In the genomic region with DNA sequence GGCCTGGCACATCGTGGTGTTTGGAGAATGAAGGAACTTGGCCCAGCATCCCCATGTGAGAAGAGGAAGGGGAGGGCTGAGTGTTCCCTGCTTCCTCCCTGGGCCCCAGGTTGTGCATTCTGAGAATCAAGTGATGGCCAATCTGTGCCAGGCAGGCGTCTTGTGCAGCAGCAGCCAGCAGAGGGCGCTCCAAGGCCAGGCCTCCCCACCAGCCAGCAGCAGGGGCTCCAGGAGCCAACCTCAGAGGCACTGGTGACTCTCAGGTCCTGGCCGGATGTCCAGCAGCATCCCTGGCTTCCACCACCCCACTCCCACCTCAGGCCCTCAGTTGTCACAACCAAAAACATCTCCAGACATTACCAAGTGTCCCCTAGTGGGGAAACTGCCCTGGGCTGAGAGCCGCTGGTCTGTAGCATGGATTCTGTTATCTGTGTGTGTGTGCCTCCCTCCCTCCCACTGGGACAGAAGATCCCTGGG, we compare ENCODE assay signal across 1 cellular context.
A peak's percentile ranks its signal among the peaks of the same experiment; 100 is the strongest.
TF ChIP-seq lines count a peak whose summit lies in the region.

No MANE protein-coding gene starts in this region.

TF ChIP-seq in HepG2, 621 proteins besides CTCF, POLR2A, EP300 and RAD21 (continued from another document and continues in another):
- TF ChIP-seq, protein P1, sequence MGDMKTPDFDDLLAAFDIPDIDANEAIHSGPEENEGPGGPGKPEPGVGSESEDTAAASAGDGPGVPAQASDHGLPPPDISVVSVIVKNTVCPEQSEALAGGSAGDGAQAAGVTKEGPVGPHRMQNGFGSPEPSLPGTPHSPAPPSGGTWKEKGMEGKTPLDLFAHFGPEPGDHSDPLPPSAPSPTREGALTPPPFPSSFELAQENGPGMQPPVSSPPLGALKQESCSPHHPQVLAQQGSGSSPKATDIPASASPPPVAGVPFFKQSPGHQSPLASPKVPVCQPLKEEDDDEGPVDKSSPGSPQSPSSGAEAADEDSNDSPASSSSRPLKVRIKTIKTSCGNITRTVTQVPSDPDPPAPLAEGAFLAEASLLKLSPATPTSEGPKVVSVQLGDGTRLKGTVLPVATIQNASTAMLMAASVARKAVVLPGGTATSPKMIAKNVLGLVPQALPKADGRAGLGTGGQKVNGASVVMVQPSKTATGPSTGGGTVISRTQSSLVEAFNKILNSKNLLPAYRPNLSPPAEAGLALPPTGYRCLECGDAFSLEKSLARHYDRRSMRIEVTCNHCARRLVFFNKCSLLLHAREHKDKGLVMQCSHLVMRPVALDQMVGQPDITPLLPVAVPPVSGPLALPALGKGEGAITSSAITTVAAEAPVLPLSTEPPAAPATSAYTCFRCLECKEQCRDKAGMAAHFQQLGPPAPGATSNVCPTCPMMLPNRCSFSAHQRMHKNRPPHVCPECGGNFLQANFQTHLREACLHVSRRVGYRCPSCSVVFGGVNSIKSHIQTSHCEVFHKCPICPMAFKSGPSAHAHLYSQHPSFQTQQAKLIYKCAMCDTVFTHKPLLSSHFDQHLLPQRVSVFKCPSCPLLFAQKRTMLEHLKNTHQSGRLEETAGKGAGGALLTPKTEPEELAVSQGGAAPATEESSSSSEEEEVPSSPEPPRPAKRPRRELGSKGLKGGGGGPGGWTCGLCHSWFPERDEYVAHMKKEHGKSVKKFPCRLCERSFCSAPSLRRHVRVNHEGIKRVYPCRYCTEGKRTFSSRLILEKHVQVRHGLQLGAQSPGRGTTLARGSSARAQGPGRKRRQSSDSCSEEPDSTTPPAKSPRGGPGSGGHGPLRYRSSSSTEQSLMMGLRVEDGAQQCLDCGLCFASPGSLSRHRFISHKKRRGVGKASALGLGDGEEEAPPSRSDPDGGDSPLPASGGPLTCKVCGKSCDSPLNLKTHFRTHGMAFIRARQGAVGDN (CRISPR knock-in tag; IDR thresholded peaks at IDR 0.05), result peak; percentile 46
- TF ChIP-seq ZNF773 (CRISPR knock-in tag; IDR thresholded peaks at IDR 0.05; ENCODE audit: borderline replicate concordance), result 0 out of 2 replicates have a peak, but pooled peaks have one; percentile 38
- TF ChIP-seq, protein P2, sequence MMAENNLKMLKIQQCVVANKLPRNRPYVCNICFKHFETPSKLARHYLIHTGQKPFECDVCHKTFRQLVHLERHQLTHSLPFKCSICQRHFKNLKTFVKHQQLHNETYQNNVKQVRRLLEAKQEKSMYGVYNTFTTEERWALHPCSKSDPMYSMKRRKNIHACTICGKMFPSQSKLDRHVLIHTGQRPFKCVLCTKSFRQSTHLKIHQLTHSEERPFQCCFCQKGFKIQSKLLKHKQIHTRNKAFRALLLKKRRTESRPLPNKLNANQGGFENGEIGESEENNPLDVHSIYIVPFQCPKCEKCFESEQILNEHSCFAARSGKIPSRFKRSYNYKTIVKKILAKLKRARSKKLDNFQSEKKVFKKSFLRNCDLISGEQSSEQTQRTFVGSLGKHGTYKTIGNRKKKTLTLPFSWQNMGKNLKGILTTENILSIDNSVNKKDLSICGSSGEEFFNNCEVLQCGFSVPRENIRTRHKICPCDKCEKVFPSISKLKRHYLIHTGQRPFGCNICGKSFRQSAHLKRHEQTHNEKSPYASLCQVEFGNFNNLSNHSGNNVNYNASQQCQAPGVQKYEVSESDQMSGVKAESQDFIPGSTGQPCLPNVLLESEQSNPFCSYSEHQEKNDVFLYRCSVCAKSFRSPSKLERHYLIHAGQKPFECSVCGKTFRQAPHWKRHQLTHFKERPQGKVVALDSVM (CRISPR knock-in tag; IDR thresholded peaks at IDR 0.05), result no peak
- 0 out of 2 replicates have a peak, but pooled peaks have one; percentile 33 for TF ChIP-seq ZNF501 (CRISPR knock-in tag; IDR thresholded peaks at IDR 0.05)
- TF ChIP-seq ZNF572 (CRISPR knock-in tag; IDR thresholded peaks at IDR 0.05), result peak; percentile 24; the same call in 1 of the 2 replicates
- TF ChIP-seq ZNF781 (CRISPR knock-in tag; IDR thresholded peaks at IDR 0.05; ENCODE audit: borderline replicate concordance, not compliant biosample characterization), result peak; percentile 52
- TF ChIP-seq, protein P3, sequence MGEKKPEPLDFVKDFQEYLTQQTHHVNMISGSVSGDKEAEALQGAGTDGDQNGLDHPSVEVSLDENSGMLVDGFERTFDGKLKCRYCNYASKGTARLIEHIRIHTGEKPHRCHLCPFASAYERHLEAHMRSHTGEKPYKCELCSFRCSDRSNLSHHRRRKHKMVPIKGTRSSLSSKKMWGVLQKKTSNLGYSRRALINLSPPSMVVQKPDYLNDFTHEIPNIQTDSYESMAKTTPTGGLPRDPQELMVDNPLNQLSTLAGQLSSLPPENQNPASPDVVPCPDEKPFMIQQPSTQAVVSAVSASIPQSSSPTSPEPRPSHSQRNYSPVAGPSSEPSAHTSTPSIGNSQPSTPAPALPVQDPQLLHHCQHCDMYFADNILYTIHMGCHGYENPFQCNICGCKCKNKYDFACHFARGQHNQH (CRISPR knock-in tag; IDR thresholded peaks at IDR 0.05), result peak; percentile 37; the same call in 1 of the 2 replicates
- TF ChIP-seq ZNF83 (CRISPR knock-in tag; IDR thresholded peaks at IDR 0.05; ENCODE audit: borderline replicate concordance), result no peak
- peak; percentile 46; the same call in 1 of the 2 replicates for TF ChIP-seq MYC (CRISPR knock-in tag; IDR thresholded peaks at IDR 0.05; ENCODE audit: borderline replicate concordance)
- TF ChIP-seq, protein P4, sequence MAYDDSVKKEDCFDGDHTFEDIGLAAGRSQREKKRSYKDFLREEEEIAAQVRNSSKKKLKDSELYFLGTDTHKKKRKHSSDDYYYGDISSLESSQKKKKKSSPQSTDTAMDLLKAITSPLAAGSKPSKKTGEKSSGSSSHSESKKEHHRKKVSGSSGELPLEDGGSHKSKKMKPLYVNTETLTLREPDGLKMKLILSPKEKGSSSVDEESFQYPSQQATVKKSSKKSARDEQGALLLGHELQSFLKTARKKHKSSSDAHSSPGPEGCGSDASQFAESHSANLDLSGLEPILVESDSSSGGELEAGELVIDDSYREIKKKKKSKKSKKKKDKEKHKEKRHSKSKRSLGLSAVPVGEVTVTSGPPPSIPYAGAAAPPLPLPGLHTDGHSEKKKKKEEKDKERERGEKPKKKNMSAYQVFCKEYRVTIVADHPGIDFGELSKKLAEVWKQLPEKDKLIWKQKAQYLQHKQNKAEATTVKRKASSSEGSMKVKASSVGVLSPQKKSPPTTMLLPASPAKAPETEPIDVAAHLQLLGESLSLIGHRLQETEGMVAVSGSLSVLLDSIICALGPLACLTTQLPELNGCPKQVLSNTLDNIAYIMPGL (CRISPR knock-in tag; IDR thresholded peaks at IDR 0.05; ENCODE audit: borderline replicate concordance in 1 of 2, low read depth in 1 of 2), result 0 out of 4 replicates have a peak, but pooled peaks of 1 of the 2 experiments have one; percentile 40
- TF ChIP-seq, protein P5, sequence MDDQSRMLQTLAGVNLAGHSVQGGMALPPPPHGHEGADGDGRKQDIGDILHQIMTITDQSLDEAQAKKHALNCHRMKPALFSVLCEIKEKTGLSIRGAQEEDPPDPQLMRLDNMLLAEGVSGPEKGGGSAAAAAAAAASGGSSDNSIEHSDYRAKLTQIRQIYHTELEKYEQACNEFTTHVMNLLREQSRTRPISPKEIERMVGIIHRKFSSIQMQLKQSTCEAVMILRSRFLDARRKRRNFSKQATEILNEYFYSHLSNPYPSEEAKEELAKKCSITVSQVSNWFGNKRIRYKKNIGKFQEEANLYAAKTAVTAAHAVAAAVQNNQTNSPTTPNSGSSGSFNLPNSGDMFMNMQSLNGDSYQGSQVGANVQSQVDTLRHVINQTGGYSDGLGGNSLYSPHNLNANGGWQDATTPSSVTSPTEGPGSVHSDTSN (CRISPR knock-in tag; IDR thresholded peaks at IDR 0.05; ENCODE audit: borderline replicate concordance), result no peak
- TF ChIP-seq, protein P6, sequence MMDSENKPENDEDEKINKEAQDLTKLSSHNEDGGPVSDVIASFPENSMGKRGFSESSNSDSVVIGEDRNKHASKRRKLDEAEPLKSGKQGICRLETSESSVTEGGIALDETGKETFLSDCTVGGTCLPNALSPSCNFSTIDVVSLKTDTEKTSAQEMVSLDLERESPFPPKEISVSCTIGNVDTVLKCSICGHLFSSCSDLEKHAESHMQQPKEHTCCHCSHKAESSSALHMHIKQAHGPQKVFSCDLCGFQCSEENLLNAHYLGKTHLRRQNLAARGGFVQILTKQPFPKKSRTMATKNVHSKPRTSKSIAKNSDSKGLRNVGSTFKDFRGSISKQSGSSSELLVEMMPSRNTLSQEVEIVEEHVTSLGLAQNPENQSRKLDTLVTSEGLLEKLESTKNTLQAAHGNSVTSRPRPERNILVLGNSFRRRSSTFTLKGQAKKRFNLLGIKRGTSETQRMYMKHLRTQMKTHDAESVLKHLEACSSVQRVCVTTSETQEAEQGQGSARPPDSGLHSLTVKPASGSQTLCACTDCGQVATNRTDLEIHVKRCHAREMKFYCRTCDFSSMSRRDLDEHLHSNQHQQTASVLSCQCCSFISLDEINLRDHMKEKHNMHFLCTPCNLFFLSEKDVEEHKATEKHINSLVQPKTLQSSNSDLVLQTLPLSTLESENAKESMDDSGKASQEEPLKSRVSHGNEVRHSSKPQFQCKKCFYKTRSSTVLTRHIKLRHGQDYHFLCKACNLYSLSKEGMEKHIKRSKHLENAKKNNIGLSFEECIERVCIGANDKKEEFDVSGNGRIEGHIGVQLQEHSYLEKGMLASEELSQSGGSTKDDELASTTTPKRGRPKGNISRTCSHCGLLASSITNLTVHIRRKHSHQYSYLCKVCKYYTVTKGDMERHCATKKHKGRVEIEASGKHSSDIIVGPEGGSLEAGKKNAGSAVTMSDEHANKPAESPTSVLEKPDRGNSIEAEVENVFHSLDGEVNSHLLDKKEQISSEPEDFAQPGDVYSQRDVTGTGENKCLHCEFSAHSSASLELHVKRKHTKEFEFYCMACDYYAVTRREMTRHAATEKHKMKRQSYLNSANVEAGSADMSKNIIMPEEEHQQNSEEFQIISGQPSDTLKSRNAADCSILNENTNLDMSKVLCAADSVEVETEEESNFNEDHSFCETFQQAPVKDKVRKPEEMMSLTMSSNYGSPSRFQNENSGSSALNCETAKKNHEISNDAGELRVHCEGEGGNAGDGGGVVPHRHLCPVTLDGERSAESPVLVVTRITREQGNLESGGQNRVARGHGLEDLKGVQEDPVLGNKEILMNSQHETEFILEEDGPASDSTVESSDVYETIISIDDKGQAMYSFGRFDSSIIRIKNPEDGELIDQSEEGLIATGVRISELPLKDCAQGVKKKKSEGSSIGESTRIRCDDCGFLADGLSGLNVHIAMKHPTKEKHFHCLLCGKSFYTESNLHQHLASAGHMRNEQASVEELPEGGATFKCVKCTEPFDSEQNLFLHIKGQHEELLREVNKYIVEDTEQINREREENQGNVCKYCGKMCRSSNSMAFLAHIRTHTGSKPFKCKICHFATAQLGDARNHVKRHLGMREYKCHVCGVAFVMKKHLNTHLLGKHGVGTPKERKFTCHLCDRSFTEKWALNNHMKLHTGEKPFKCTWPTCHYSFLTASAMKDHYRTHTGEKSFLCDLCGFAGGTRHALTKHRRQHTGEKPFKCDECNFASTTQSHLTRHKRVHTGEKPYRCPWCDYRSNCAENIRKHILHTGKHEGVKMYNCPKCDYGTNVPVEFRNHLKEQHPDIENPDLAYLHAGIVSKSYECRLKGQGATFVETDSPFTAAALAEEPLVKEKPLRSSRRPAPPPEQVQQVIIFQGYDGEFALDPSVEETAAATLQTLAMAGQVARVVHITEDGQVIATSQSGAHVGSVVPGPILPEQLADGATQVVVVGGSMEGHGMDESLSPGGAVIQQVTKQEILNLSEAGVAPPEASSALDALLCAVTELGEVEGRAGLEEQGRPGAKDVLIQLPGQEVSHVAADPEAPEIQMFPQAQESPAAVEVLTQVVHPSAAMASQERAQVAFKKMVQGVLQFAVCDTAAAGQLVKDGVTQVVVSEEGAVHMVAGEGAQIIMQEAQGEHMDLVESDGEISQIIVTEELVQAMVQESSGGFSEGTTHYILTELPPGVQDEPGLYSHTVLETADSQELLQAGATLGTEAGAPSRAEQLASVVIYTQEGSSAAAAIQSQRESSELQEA (CRISPR knock-in tag; IDR thresholded peaks at IDR 0.05; ENCODE audit: not compliant biosample characterization), result peak; percentile 27
- TF ChIP-seq, protein P7, sequence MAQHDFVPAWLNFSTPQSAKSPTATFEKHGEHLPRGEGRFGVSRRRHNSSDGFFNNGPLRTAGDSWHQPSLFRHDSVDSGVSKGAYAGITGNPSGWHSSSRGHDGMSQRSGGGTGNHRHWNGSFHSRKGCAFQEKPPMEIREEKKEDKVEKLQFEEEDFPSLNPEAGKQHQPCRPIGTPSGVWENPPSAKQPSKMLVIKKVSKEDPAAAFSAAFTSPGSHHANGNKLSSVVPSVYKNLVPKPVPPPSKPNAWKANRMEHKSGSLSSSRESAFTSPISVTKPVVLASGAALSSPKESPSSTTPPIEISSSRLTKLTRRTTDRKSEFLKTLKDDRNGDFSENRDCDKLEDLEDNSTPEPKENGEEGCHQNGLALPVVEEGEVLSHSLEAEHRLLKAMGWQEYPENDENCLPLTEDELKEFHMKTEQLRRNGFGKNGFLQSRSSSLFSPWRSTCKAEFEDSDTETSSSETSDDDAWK (CRISPR knock-in tag; IDR thresholded peaks at IDR 0.05), result no peak
- TF ChIP-seq, protein P8, sequence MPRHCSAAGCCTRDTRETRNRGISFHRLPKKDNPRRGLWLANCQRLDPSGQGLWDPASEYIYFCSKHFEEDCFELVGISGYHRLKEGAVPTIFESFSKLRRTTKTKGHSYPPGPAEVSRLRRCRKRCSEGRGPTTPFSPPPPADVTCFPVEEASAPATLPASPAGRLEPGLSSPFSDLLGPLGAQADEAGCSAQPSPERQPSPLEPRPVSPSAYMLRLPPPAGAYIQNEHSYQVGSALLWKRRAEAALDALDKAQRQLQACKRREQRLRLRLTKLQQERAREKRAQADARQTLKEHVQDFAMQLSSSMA (CRISPR knock-in tag; IDR thresholded peaks at IDR 0.05), result no peak
- TF ChIP-seq SOX5 (CRISPR knock-in tag; IDR thresholded peaks at IDR 0.05; ENCODE audit: borderline replicate concordance), result no peak
- 0 out of 2 replicates have a peak, but pooled peaks have one; percentile 35 for TF ChIP-seq BHLHE40 (IDR thresholded peaks at IDR 0.05; ENCODE audit: low read length)
- 0 out of 2 replicates have a peak, but pooled peaks have one; percentile 31 for TF ChIP-seq HNRNPL (IDR thresholded peaks at IDR 0.05; ENCODE audit: low read depth, low read length)
- TF ChIP-seq, protein P9, sequence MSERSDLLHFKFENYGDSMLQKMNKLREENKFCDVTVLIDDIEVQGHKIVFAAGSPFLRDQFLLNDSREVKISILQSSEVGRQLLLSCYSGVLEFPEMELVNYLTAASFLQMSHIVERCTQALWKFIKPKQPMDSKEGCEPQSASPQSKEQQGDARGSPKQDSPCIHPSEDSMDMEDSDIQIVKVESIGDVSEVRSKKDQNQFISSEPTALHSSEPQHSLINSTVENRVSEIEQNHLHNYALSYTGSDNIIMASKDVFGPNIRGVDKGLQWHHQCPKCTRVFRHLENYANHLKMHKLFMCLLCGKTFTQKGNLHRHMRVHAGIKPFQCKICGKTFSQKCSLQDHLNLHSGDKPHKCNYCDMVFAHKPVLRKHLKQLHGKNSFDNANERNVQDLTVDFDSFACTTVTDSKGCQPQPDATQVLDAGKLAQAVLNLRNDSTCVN (CRISPR knock-in tag; IDR thresholded peaks at IDR 0.05; ENCODE audit: borderline replicate concordance), result peak; percentile 20; the same call in 1 of the 2 replicates
- peak; percentile 51; the same call in 1 of the 2 replicates for TF ChIP-seq CBX5 (CRISPR knock-in tag; IDR thresholded peaks at IDR 0.05; ENCODE audit: borderline replicate concordance)
- no peak for TF ChIP-seq SMARCC2 (IDR thresholded peaks at IDR 0.05)
- TF ChIP-seq XRCC5 (optimal IDR thresholded peaks at IDR 0.05; ENCODE audit: low read length), result peak; percentile 98
- TF ChIP-seq THAP11 (CRISPR knock-in tag; IDR thresholded peaks at IDR 0.05), result 0 out of 2 replicates have a peak, but pooled peaks have one; percentile 19
- TF ChIP-seq, protein P10, sequence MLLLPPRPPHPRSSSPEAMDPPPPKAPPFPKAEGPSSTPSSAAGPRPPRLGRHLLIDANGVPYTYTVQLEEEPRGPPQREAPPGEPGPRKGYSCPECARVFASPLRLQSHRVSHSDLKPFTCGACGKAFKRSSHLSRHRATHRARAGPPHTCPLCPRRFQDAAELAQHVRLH (CRISPR knock-in tag; IDR thresholded peaks at IDR 0.05; ENCODE audit: borderline replicate concordance, low read depth), result 0 out of 2 replicates have a peak, but pooled peaks have one; percentile 40
- 0 out of 2 replicates have a peak, but pooled peaks have one; percentile 18 for TF ChIP-seq ETV5 (CRISPR knock-in tag; IDR thresholded peaks at IDR 0.05; ENCODE audit: borderline replicate concordance)
- TF ChIP-seq NRL (CRISPR knock-in tag; IDR thresholded peaks at IDR 0.05; ENCODE audit: borderline replicate concordance), result peak; percentile 81
